ENCODE assay signal across 17 cellular contexts in the genomic region with DNA sequence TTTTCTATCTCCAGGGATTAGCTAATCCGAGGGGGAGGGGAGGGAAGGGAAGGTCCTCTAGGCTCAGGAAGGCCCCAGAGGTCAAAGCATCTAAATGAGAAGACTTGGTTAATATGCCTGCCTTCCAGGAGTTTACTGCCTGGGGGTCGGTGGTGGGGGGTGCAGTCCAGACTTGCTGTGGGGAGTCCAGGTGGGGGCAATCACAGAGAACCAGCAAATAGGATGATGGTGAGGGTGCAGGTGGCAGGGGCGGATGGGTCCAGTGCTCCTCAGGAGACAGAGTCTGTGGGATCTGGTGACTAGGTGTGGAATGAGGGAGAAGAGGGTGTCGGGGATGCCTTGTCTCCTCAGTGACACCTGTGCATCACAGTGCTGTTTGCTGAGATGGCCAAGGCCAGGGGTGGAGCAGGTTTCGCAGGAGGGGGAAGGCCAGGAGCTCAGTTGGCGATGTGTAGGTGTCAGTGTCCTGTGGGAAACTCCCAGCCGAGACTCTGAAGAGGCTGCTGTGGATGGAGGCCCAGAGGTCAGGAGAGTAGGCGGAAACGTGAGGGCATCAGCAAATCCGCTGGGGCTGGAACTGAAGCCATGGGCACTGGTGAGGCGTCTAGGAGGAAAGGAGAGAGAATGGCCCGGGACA. TPM values are rescaled to one million over a fixed set of nuclear protein-coding genes. Genes with fewer than 3 reads are reported as not detected.
DNase-seq lines count a peak whose midpoint lies in the region; ATAC-seq and TF ChIP-seq lines count a peak whose summit lies in the region.
"Had no signal": no experiment of that assay in that cellular context is flagged by ENCODE, and none has a peak within 500 bp of the region (broad histone marks: within the 10 kb centered on the region; RNA-seq: fewer than 3 reads in every experiment).

No MANE protein-coding gene starts in this region.

- no peaks in the 10 kb centered on the region for H4K20me1 ChIP-seq in osteoblast (ENCODE audit: insufficient read depth, low read length)
- no peaks in the 10 kb centered on the region for H4K20me1 ChIP-seq in smooth muscle cell (ENCODE audit: low read depth)
- H4K20me1 ChIP-seq: BLaER1 had no signal

- H3K18ac ChIP-seq in trophoblast cell (ENCODE audit: low read length): no peak overlapping the region

- H3K9me3 Mint-ChIP-seq in activated CD4-positive, alpha-beta memory T cell treated with anti-CD3 and anti-CD28 coated beads for 36 hours: no peaks in the 10 kb centered on the region
- no peaks in the 10 kb centered on the region for H3K9me3 Mint-ChIP-seq in activated CD4-positive, alpha-beta memory T cell treated with anti-CD3 and anti-CD28 coated beads, Interleukin-2, amount 10 ng/mL, durations not matched to agents 7 days and 5 days
- H3K9me3 Mint-ChIP-seq: CD8-positive, alpha-beta T cell had no signal

- H3K4me1 Mint-ChIP-seq in activated CD4-positive, alpha-beta memory T cell treated with anti-CD3 and anti-CD28 coated beads for 36 hours (ENCODE audit: low read depth): no peaks in the 10 kb centered on the region
- H3K4me1 Mint-ChIP-seq in activated CD4-positive, alpha-beta memory T cell treated with anti-CD3 and anti-CD28 coated beads, Interleukin-2, amount 10 ng/mL, durations not matched to agents 7 days and 5 days: no peaks in the 10 kb centered on the region
- no peaks in the 10 kb centered on the region for H3K4me1 Mint-ChIP-seq in T-helper 17 cell

- H3K4me2 ChIP-seq in osteoblast (ENCODE audit: insufficient read depth, low read length) (no peak overlapping the region), smooth muscle cell (no peak overlapping the region), trophoblast cell (ENCODE audit: low read length) (no peak overlapping the region)
- H3K4me2 ChIP-seq: BLaER1 had no signal

- no peak overlapping the region for H2BK5ac ChIP-seq in trophoblast cell (ENCODE audit: low read depth, low read length, poor library complexity)

- no peak overlapping the region for H3K4ac ChIP-seq in trophoblast cell (ENCODE audit: low read depth, low read length)

- no peaks in the 10 kb centered on the region for H3F3A ChIP-seq in smooth muscle cell (ENCODE audit: low read depth)

- no peak overlapping the region for H2BK12ac ChIP-seq in trophoblast cell (ENCODE audit: low read length)

- no peaks in the 10 kb centered on the region for H3K79me1 ChIP-seq in trophoblast cell (ENCODE audit: low read length)

- H3K4me3 ChIP-seq in osteoblast (ENCODE audit: insufficient read depth, low read length) (no peak overlapping the region), stomach (no peak overlapping the region), smooth muscle cell (no peak overlapping the region), trophoblast cell (ENCODE audit: low read depth, low read length) (no peak overlapping the region)
- H3K4me3 ChIP-seq: BLaER1, GM23248 had no signal

- no peaks in the 10 kb centered on the region for H3K9me3 ChIP-seq in T-helper 17 cell (ENCODE audit: control insufficient read depth, low read length, poor library complexity, severe bottlenecking)
- H3K9me3 ChIP-seq in osteoblast (ENCODE audit: low read depth, low read length): no peaks in the 10 kb centered on the region
- no peaks in the 10 kb centered on the region for H3K9me3 ChIP-seq in stomach
- H3K9me3 ChIP-seq in smooth muscle cell (replicated peaks; ENCODE audit: low read depth): no peaks in the 10 kb centered on the region
- peaks cover 2% of the 10 kb centered on the region for H3K9me3 ChIP-seq in trophoblast cell (ENCODE audit: insufficient read depth, low read depth, low read length)

- no peak overlapping the region for H3K14ac ChIP-seq in trophoblast cell (ENCODE audit: low read length)

- H3K9ac ChIP-seq in smooth muscle cell (ENCODE audit: low read depth): no peak overlapping the region
- H3K9ac ChIP-seq in trophoblast cell (ENCODE audit: low read length): no peak overlapping the region
- H3K9ac ChIP-seq: BLaER1, GM23248 had no signal

- H4K8ac ChIP-seq in trophoblast cell (ENCODE audit: low read depth, low read length): no peak overlapping the region

- H3K23ac ChIP-seq in trophoblast cell (ENCODE audit: low read length): no peak overlapping the region

- TF ChIP-seq POLR2A in stomach (IDR thresholded peaks at IDR 0.05): no peak

- WGBS in stomach, 5 donors: 77 to 87% (median 86%) methylated on average over 12 of the region's 12 CpGs
- WGBS in smooth muscle cell (ENCODE audit: low lambda C conversion rate): 82% methylated on average over 12 of the region's 12 CpGs
- no CpG with 5 or more reads among the region's 12 CpGs for WGBS in trophoblast cell (ENCODE audit: extremely low coverage, insufficient coverage, insufficient read length)

- no peak overlapping the region for H4K12ac ChIP-seq in trophoblast cell (ENCODE audit: low read depth, low read length)

- CTCF ChIA-PET in activated CD4-positive, alpha-beta memory T cell treated with anti-CD3 and anti-CD28 coated beads for 36 hours (lab: Charles Lee): no interaction called here
- CTCF ChIA-PET in activated CD4-positive, alpha-beta memory T cell treated with anti-CD3 and anti-CD28 coated beads, Interleukin-2, amount 10 ng/mL, durations not matched to agents 7 days and 5 days (lab: Charles Lee): interaction anchor here (0.5 kb wide), 1 partner anchor 1154 kb away, joined by 3 read pairs; no protein-coding TSS in a partner anchor

- TF ChIP-seq CTCF in osteoblast (IDR thresholded peaks at IDR 0.05; ENCODE audit: extremely low read depth, low read depth, low read length) (no peak), stomach (IDR thresholded peaks at IDR 0.05) (no peak), smooth muscle cell (IDR thresholded peaks at IDR 0.05; ENCODE audit: borderline replicate concordance, insufficient read depth, poor library complexity, severe bottlenecking) (no peak)

- peaks cover 24% of the 10 kb centered on the region for H3K27me3 Mint-ChIP-seq in activated CD4-positive, alpha-beta memory T cell treated with anti-CD3 and anti-CD28 coated beads for 36 hours
- H3K27me3 Mint-ChIP-seq in activated CD4-positive, alpha-beta memory T cell treated with anti-CD3 and anti-CD28 coated beads, Interleukin-2, amount 10 ng/mL, durations not matched to agents 7 days and 5 days: peaks cover 6% of the 10 kb centered on the region
- peaks cover 52% of the 10 kb centered on the region for H3K27me3 Mint-ChIP-seq in T-helper 17 cell

- peak; percentile 1 for DNase-seq in activated CD4-positive, alpha-beta memory T cell treated with anti-CD3 and anti-CD28 coated beads for 36 hours
- no peak for DNase-seq in activated CD4-positive, alpha-beta memory T cell treated with anti-CD3 and anti-CD28 coated beads, Interleukin-2, amount 10 ng/mL, durations not matched to agents 7 days and 5 days
- no peak for DNase-seq in T-helper 17 cell
- DNase-seq in osteoblast (ENCODE audit: insufficient read length, low spot score, missing footprints): peak; percentile 45
- DNase-seq in stomach: peak; percentile 16
- DNase-seq in smooth muscle cell (lab: John Stamatoyannopoulos, UW; ENCODE audit: unreplicated experiment): no peak
- no peak for DNase-seq in trophoblast cell
- no peak for DNase-seq in NCI-H345 (lab: John Stamatoyannopoulos, UW)
- DNase-seq: 8988T; Calu3; CD8-positive, alpha-beta T cell; DND-41; EL; GM23248 had no signal

- H3K36me3 Mint-ChIP-seq in activated CD4-positive, alpha-beta memory T cell treated with anti-CD3 and anti-CD28 coated beads for 36 hours: no peaks in the 10 kb centered on the region
- no peaks in the 10 kb centered on the region for H3K36me3 Mint-ChIP-seq in activated CD4-positive, alpha-beta memory T cell treated with anti-CD3 and anti-CD28 coated beads, Interleukin-2, amount 10 ng/mL, durations not matched to agents 7 days and 5 days (ENCODE audit: low read depth)
- H3K36me3 Mint-ChIP-seq in T-helper 17 cell (ENCODE audit: low read depth): no peaks in the 10 kb centered on the region
- H3K36me3 Mint-ChIP-seq: CD8-positive, alpha-beta T cell had no signal

- H3K27me3 ChIP-seq in osteoblast (ENCODE audit: insufficient read depth, low read length): peaks cover 22% of the 10 kb centered on the region
- H3K27me3 ChIP-seq in stomach: peaks cover 0 to 37% (median 10%) of the 10 kb centered on the region in 3 donors
- no peaks in the 10 kb centered on the region for H3K27me3 ChIP-seq in smooth muscle cell (ENCODE audit: low read depth)
- no peaks in the 10 kb centered on the region for H3K27me3 ChIP-seq in trophoblast cell (ENCODE audit: insufficient read depth, low read length)
- H3K27me3 ChIP-seq: BLaER1 had no signal

- no peak overlapping the region for H2AFZ ChIP-seq in osteoblast (ENCODE audit: low read length)
- H2AFZ ChIP-seq in smooth muscle cell (ENCODE audit: low read depth): no peak overlapping the region
- H2AFZ ChIP-seq in trophoblast cell (ENCODE audit: insufficient read depth, low read length, poor library complexity): no peak overlapping the region
- H2AFZ ChIP-seq: GM23248 had no signal

- TF ChIP-seq EP300 in stomach (IDR thresholded peaks at IDR 0.05): no peak

- H2BK120ac ChIP-seq in trophoblast cell (ENCODE audit: insufficient read depth, low read length, poor library complexity): no peak overlapping the region

- no peaks in the 10 kb centered on the region for H3K36me3 ChIP-seq in osteoblast (ENCODE audit: insufficient read depth, low read length)
- no peaks in the 10 kb centered on the region for H3K36me3 ChIP-seq in stomach
- H3K36me3 ChIP-seq in smooth muscle cell (ENCODE audit: low read depth): no peaks in the 10 kb centered on the region
- no peaks in the 10 kb centered on the region for H3K36me3 ChIP-seq in trophoblast cell (ENCODE audit: control insufficient read depth in 1 of 2, insufficient read depth in 2 of 2, low read length in 2 of 2)
- H3K36me3 ChIP-seq: BLaER1 had no signal

- no peak for ATAC-seq in T-helper 17 cell
- ATAC-seq: CD8-positive, alpha-beta T cell had no signal

- no peaks in the 10 kb centered on the region for H3K4me1 ChIP-seq in osteoblast (ENCODE audit: insufficient read depth, low read length)
- no peaks in the 10 kb centered on the region for H3K4me1 ChIP-seq in stomach
- H3K4me1 ChIP-seq in smooth muscle cell (ENCODE audit: low read depth): no peaks in the 10 kb centered on the region
- no peaks in the 10 kb centered on the region for H3K4me1 ChIP-seq in trophoblast cell (ENCODE audit: control insufficient read depth in 1 of 2, insufficient read depth in 2 of 2, low read length in 2 of 2)

- POLR2A ChIA-PET in activated CD4-positive, alpha-beta memory T cell treated with anti-CD3 and anti-CD28 coated beads for 36 hours (lab: Charles Lee): no interaction called here
- POLR2A ChIA-PET in activated CD4-positive, alpha-beta memory T cell treated with anti-CD3 and anti-CD28 coated beads, Interleukin-2, amount 10 ng/mL, durations not matched to agents 7 days and 5 days (lab: Charles Lee): no interaction called here

- intact Hi-C loops in activated CD4-positive, alpha-beta memory T cell treated with anti-CD3 and anti-CD28 coated beads for 36 hours (cut with micrococcal nuclease): no loop called here
- intact Hi-C loops in stomach (cut with DNase I; ENCODE audit: low total_unique reads): no loop called here

- no peaks in the 10 kb centered on the region for H3K79me2 ChIP-seq in osteoblast (ENCODE audit: insufficient read depth, low read length)
- H3K79me2 ChIP-seq in smooth muscle cell (ENCODE audit: low read depth): no peaks in the 10 kb centered on the region
- no peaks in the 10 kb centered on the region for H3K79me2 ChIP-seq in trophoblast cell (ENCODE audit: control insufficient read depth, insufficient read depth, low read length, poor library complexity)

- H3K27ac ChIP-seq in osteoblast (ENCODE audit: low read depth, low read length) (no peak overlapping the region), stomach (no peak overlapping the region), smooth muscle cell (ENCODE audit: low read depth) (no peak overlapping the region), trophoblast cell (ENCODE audit: low read depth, low read length) (no peak overlapping the region)
- H3K27ac ChIP-seq: BLaER1, GM23248 had no signal

- H3K27ac Mint-ChIP-seq in activated CD4-positive, alpha-beta memory T cell treated with anti-CD3 and anti-CD28 coated beads for 36 hours: no peak overlapping the region
- no peak overlapping the region for H3K27ac Mint-ChIP-seq in activated CD4-positive, alpha-beta memory T cell treated with anti-CD3 and anti-CD28 coated beads, Interleukin-2, amount 10 ng/mL, durations not matched to agents 7 days and 5 days
- no peak overlapping the region for H3K27ac Mint-ChIP-seq in T-helper 17 cell
- H3K27ac Mint-ChIP-seq: CD8-positive, alpha-beta T cell had no signal

- no peak overlapping the region for H4K91ac ChIP-seq in trophoblast cell (ENCODE audit: low read depth, low read length)

- no peak overlapping the region for H3K4me3 Mint-ChIP-seq in activated CD4-positive, alpha-beta memory T cell treated with anti-CD3 and anti-CD28 coated beads for 36 hours
- no peak overlapping the region for H3K4me3 Mint-ChIP-seq in activated CD4-positive, alpha-beta memory T cell treated with anti-CD3 and anti-CD28 coated beads, Interleukin-2, amount 10 ng/mL, durations not matched to agents 7 days and 5 days
- H3K4me3 Mint-ChIP-seq in T-helper 17 cell: peak overlapping the region; percentile 57
- H3K4me3 Mint-ChIP-seq: CD8-positive, alpha-beta T cell had no signal

- no peak overlapping the region for H2AK5ac ChIP-seq in trophoblast cell (ENCODE audit: low read length)

RNA-seq across cellular contexts. Expression of gene CFAP100, which starts 8.1 kb away (rescaled TPM):
- total RNA-seq in activated CD4-positive, alpha-beta memory T cell treated with anti-CD3 and anti-CD28 coated beads for 36 hours: not detected
- total RNA-seq in activated CD4-positive, alpha-beta memory T cell treated with anti-CD3 and anti-CD28 coated beads, Interleukin-2, amount 10 ng/mL, durations not matched to agents 7 days and 5 days: not detected
- total RNA-seq in T-helper 17 cell: not detected
- not detected in 2 replicates for total RNA-seq in osteoblast
- total RNA-seq in stomach: not detected
- not detected for polyA plus RNA-seq in stomach
- total RNA-seq in smooth muscle cell: not detected in 2 replicates
- not detected in 2 replicates for polyA plus RNA-seq in smooth muscle cell
- not detected in 2 replicates for polyA plus RNA-seq in trophoblast cell (2013)
- total RNA-seq: A673; Calu3; CD8-positive, alpha-beta T cell; GM23248 had no signal
- polyA plus RNA-seq: AG04450, GM23248 had no signal

RNA-seq across cellular contexts. Expression of gene KLF15, which starts 45.6 kb away (rescaled TPM):
- under 1 TPM; 0.40 to 0.46 TPM for total RNA-seq in activated CD4-positive, alpha-beta memory T cell treated with anti-CD3 and anti-CD28 coated beads for 36 hours
- total RNA-seq in activated CD4-positive, alpha-beta memory T cell treated with anti-CD3 and anti-CD28 coated beads, Interleukin-2, amount 10 ng/mL, durations not matched to agents 7 days and 5 days: not detected
- total RNA-seq in T-helper 17 cell (under 1 TPM in 1 of 2 donors, not detected in 1; 0.39 TPM), osteoblast (4.3 and 4.4 TPM in 2 replicates), stomach (10 to 100 TPM in 4 of 5 donors, 1 to 10 TPM in 1; 4.6 to 82.9 (median 21.6) TPM), smooth muscle cell (not detected in 2 replicates)
- polyA plus RNA-seq in stomach (10 to 100 TPM; 13.6 to 16.7 (median 16.6) TPM), smooth muscle cell (0.13 TPM in 1 of 2 replicates, not detected in the other)
- 1.4 and 1.8 TPM in 2 replicates for polyA plus RNA-seq in trophoblast cell (2013)

Comparison
In these comparisons a context has a peak if more than half of its experiments do, and no peak if none do; other contexts are left out.
1. DNase-seq: peak in activated CD4-positive, alpha-beta memory T cell treated with anti-CD3 and anti-CD28 coated beads for 36 hours (single experiment), osteoblast (single experiment) and stomach (single experiment); none in activated CD4-positive, alpha-beta memory T cell treated with anti-CD3 and anti-CD28 coated beads, Interleukin-2, amount 10 ng/mL, durations not matched to agents 7 days and 5 days (single experiment), T-helper 17 cell (0 of 3), smooth muscle cell (single experiment), trophoblast cell (0 of 2) and NCI-H345 (single experiment).